8 cellular contexts compared by ENCODE assay signal in the genomic region with DNA sequence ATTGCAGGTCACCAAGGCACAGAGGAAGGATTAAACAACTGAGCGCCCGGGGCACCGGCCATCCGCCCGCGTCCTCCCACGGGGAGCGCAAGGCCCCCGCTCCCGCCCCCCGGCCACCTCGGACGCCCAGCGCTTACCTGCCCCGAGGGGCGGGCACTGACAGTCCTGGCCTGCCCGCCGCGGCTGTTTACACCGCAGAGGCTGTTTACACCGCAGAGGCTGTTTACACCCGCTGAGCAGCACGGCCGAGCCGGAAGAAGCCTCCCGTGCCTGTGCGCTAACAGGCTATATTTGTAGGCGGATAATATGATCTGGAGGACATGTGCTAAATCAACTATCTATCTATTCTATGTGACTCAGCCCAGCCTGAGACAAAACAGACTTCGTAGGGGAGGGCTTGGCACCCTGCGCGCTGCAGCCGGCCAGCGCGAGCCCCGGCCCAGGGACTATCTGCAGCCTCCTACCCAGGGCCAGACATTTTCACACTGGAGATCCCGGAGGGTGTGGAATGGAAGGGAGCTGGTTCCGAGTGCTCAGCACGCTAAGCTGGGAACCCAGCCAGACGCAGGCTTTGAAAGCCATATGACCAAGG. TPM values are rescaled to one million over a fixed set of nuclear protein-coding genes. Genes with fewer than 3 reads are reported as not detected.
DNase-seq lines count a peak whose midpoint lies in the region; ATAC-seq and TF ChIP-seq lines count a peak whose summit lies in the region.

A gene with protein sequence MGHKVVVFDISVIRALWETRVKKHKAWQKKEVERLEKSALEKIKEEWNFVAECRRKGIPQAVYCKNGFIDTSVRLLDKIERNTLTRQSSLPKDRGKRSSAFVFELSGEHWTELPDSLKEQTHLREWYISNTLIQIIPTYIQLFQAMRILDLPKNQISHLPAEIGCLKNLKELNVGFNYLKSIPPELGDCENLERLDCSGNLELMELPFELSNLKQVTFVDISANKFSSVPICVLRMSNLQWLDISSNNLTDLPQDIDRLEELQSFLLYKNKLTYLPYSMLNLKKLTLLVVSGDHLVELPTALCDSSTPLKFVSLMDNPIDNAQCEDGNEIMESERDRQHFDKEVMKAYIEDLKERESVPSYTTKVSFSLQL (minus strand): TSS at position 263 of the 592 bp plus-strand sequence. CDS start 14,711 bp downstream, outside the sequence.

- H3K9me3 ChIP-seq in adrenal gland (replicated peaks in 1 of 3), result no peaks in the 10 kb centered on the region

- H3K36me3 ChIP-seq in adrenal gland (replicated peaks in 1 of 2), result no peaks in the 10 kb centered on the region

- intact Hi-C loops in adrenal gland (cut with DNase I) (no loop called here), left ventricle myocardium superior (cut with micrococcal nuclease) (no loop called here)

- H3K4me3 ChIP-seq in adrenal gland, result peak within 1 kb of the TSS in 1 of 4 donors; percentile 63

- H3K4me3 Mint-ChIP-seq in progenitor cell of endocrine pancreas (ENCODE audit: low read depth), result peak within 1 kb of the TSS; percentile 71

- peaks cover 6 to 9% of the 10 kb centered on the region in 2 donors for H3K4me1 ChIP-seq in adrenal gland (replicated peaks in 1 of 2)

- H3K27ac Mint-ChIP-seq in progenitor cell of endocrine pancreas, result peak within 1 kb of the TSS; percentile 69

- H3K4me1 Mint-ChIP-seq in progenitor cell of endocrine pancreas (ENCODE audit: low read depth), result peaks cover 9% of the 10 kb centered on the region

- peaks cover 11% of the 10 kb centered on the region for H3K9me3 Mint-ChIP-seq in progenitor cell of endocrine pancreas (ENCODE audit: low read depth)

- TF ChIP-seq CTCF in adrenal gland (IDR thresholded peaks at IDR 0.05), result no peak
- no peak for TF ChIP-seq CTCF in progenitor cell of endocrine pancreas (IDR thresholded peaks at IDR 0.05; ENCODE audit: unreplicated experiment)

- 0 to 6% (median 1%) methylated on average over 11 to 39 of the region's 39 CpGs for WGBS in adrenal gland, 4 donors

- ATAC-seq in left ventricle myocardium superior, result peak; percentile 68
- no peak for ATAC-seq in HG03196 (IDR thresholded peaks at IDR 0.05; ENCODE audit: unreplicated experiment)
- ATAC-seq in HG03097 (IDR thresholded peaks at IDR 0.05; ENCODE audit: low FRiP score, unreplicated experiment), result no peak

- peaks cover 1% of the 10 kb centered on the region for H3K36me3 Mint-ChIP-seq in progenitor cell of endocrine pancreas (ENCODE audit: insufficient read depth)

- peak within 1 kb of the TSS in 2 of 5 donors; percentile 37 to 38 for H3K27ac ChIP-seq in adrenal gland

- peak; percentile 9 for DNase-seq in CD1c-positive myeloid dendritic cell (ENCODE audit: extremely low spot score)
- DNase-seq in NCI-H2227 (lab: John Stamatoyannopoulos, UW; ENCODE audit: unreplicated experiment), result peak; percentile 35
- peak in 5 of 7 donors; percentile 7 to 49 (median 26) for DNase-seq in adrenal gland
- DNase-seq in left ventricle myocardium superior, result peak; percentile 86
- peak; percentile 16 for DNase-seq in progenitor cell of endocrine pancreas (ENCODE audit: low spot score, unreplicated experiment)
- no peak for DNase-seq in mesenteric fat pad (ENCODE audit: low spot score)

- peaks cover 47% of the 10 kb centered on the region for H3K27me3 Mint-ChIP-seq in progenitor cell of endocrine pancreas

- TF ChIP-seq POLR2A in adrenal gland (IDR thresholded peaks at IDR 0.05), result no peak

- no peaks in the 10 kb centered on the region for H3K27me3 ChIP-seq in adrenal gland

RNA-seq across cellular contexts. Expression of the gene that starts here (rescaled TPM):
- total RNA-seq in adrenal gland (1 to 10 TPM in 5 of 8 donors, under 1 TPM in 2, not detected in 1; 0.09 to 4.7 (median 3.2) TPM), left ventricle myocardium superior (122 TPM), progenitor cell of endocrine pancreas (not detected in 2 replicates), mesenteric fat pad (2.1 TPM)
- polyA plus RNA-seq in adrenal gland, result 1 to 10 TPM in 1 of 3 donors, under 1 TPM in 2; 0.27 to 1.2 (median 0.32) TPM

Comparison
In these comparisons a context has a peak if more than half of its experiments do, and no peak if none do; other contexts are left out.
1. RNA of the gene that starts here (total RNA-seq): 122 TPM in left ventricle myocardium superior (single experiment); 0.09 to 4.7 TPM in adrenal gland, 2.1 TPM in mesenteric fat pad (single experiment) and not detected in progenitor cell of endocrine pancreas; every median in the first group is over 10 times any median in the second.
2. Peak in DNase-seq in progenitor cell of endocrine pancreas; RNA of the gene not detected or under 1 TPM.